ENCODE assay signal across 22 cellular contexts in genomic region chr6:90263653-90264052, GRCh38. TPM values are rescaled to one million over a fixed set of nuclear protein-coding genes. Genes with fewer than 3 reads are reported as not detected.
DNase-seq lines count a peak whose midpoint lies in the region; ATAC-seq and TF ChIP-seq lines count a peak whose summit lies in the region.
"Had no signal": no experiment of that assay in that cellular context is flagged by ENCODE, and none has a peak within 500 bp of the region (broad histone marks: within the 10 kb centered on the region; RNA-seq: fewer than 3 reads in every experiment).

No MANE protein-coding gene starts in this region.

- CTCF ChIA-PET in activated CD8-positive, alpha-beta T cell treated with anti-CD3 and anti-CD28 coated beads for 36 hours (lab: Charles Lee) = interaction anchor here (1.1 to 2.1 kb wide), 9 partner anchors 8 to 323 kb away, joined by 3 to 7 read pairs (median 4); no protein-coding TSS in a partner anchor

- H3K4me1 ChIP-seq in suprapubic skin = no peaks in the 10 kb centered on the region

- H3K36me3 ChIP-seq in suprapubic skin = no peaks in the 10 kb centered on the region
- H3K36me3 ChIP-seq in brain microvascular endothelial cell (replicated peaks) = no peaks in the 10 kb centered on the region

- H3K4me3 ChIP-seq in suprapubic skin = no peak overlapping the region
- no peak overlapping the region for H3K4me3 ChIP-seq in brain microvascular endothelial cell (ENCODE audit: low read depth, low read length)

- ATAC-seq in activated CD8-positive, alpha-beta T cell treated with anti-CD3 and anti-CD28 coated beads for 36 hours = no peak
- ATAC-seq: Right ventricle myocardium inferior, T-cell had no signal

- H3K27me3 ChIP-seq in suprapubic skin (no peaks in the 10 kb centered on the region), brain microvascular endothelial cell (replicated peaks) (no peaks in the 10 kb centered on the region)

- no peaks in the 10 kb centered on the region for H3K27me3 Mint-ChIP-seq in activated CD8-positive, alpha-beta T cell treated with anti-CD3 and anti-CD28 coated beads for 36 hours
- H3K27me3 Mint-ChIP-seq: memory B cell, T-cell had no signal

- peaks cover 8% of the 10 kb centered on the region for H3K9me3 Mint-ChIP-seq in activated CD8-positive, alpha-beta T cell treated with anti-CD3 and anti-CD28 coated beads for 36 hours
- H3K9me3 Mint-ChIP-seq: memory B cell, nephron had no signal

- intact Hi-C loops in activated CD8-positive, alpha-beta T cell treated with anti-CD3 and anti-CD28 coated beads for 36 hours (cut with micrococcal nuclease) = no loop called here

- DNase-seq in DMS79 (lab: John Stamatoyannopoulos, UW) = peak; percentile 5
- no peak for DNase-seq in DMS79 treated with DMSO at 0.1 percent for 48 hours (lab: John Stamatoyannopoulos, UW)
- peak; percentile 6 for DNase-seq in EH (ENCODE audit: low read depth)
- no peak for DNase-seq in activated CD8-positive, alpha-beta T cell treated with anti-CD3 and anti-CD28 coated beads for 36 hours
- DNase-seq in glomerular visceral epithelial cell (ENCODE audit: extremely low spot score) = peak; percentile 33
- DNase-seq in suprapubic skin (ENCODE audit: low spot score in 2 of 2) = no peak
- DNase-seq in RKO (ENCODE audit: low spot score) = no peak
- no peak for DNase-seq in brain microvascular endothelial cell
- DNase-seq: C1 segment of cervical spinal cord; caudate nucleus; effector CD4-positive, alpha-beta T cell; hippocampal formation; kidney; NCI-H146; posterior cingulate gyrus; T-cell; trophoblast cell had no signal

- no peak overlapping the region for H3K4me3 Mint-ChIP-seq in activated CD8-positive, alpha-beta T cell treated with anti-CD3 and anti-CD28 coated beads for 36 hours
- H3K4me3 Mint-ChIP-seq: memory B cell, nephron had no signal

- TF ChIP-seq POLR2A in suprapubic skin (IDR thresholded peaks at IDR 0.05) = no peak

- H3K4me1 Mint-ChIP-seq in activated CD8-positive, alpha-beta T cell treated with anti-CD3 and anti-CD28 coated beads for 36 hours (ENCODE audit: low read depth) = peaks cover 96% of the 10 kb centered on the region

- TF ChIP-seq EP300 in suprapubic skin (IDR thresholded peaks at IDR 0.05) = no peak

- peaks cover 88% of the 10 kb centered on the region for H3K36me3 Mint-ChIP-seq in activated CD8-positive, alpha-beta T cell treated with anti-CD3 and anti-CD28 coated beads for 36 hours (ENCODE audit: low read depth)

- peak overlapping the region; percentile 96 for H3K27ac Mint-ChIP-seq in activated CD8-positive, alpha-beta T cell treated with anti-CD3 and anti-CD28 coated beads for 36 hours
- H3K27ac Mint-ChIP-seq: memory B cell, nephron had no signal

- POLR2A ChIA-PET in activated CD8-positive, alpha-beta T cell treated with anti-CD3 and anti-CD28 coated beads for 36 hours (lab: Charles Lee) = interaction anchor here (0.6 to 2.6 kb wide), 4 partner anchors 10 to 211 kb away, joined by 3 to 12 read pairs (median 6); no protein-coding TSS in a partner anchor

- no peaks in the 10 kb centered on the region for H3K9me3 ChIP-seq in suprapubic skin

- in situ Hi-C loops in brain microvascular endothelial cell (cut with HindIII; ENCODE audit: low pct_ligation_motif_present, low sequenced_read_pairs) = no loop called here

- H3K27ac ChIP-seq in suprapubic skin = no peak overlapping the region
- H3K27ac ChIP-seq in brain microvascular endothelial cell = no peak overlapping the region
- H3K27ac ChIP-seq: 22Rv1 had no signal

- TF ChIP-seq CTCF in activated CD8-positive, alpha-beta T cell treated with anti-CD3 and anti-CD28 coated beads for 36 hours (IDR thresholded peaks at IDR 0.05) = no peak
- TF ChIP-seq CTCF in suprapubic skin (IDR thresholded peaks at IDR 0.05) = no peak
- no peak for TF ChIP-seq CTCF in brain microvascular endothelial cell (IDR thresholded peaks at IDR 0.05; ENCODE audit: low read depth, low read length, missing control alignments)

RNA-seq across cellular contexts. Expression of gene BACH2, which starts 33.0 kb away (rescaled TPM):
- total RNA-seq in activated CD8-positive, alpha-beta T cell treated with anti-CD3 and anti-CD28 coated beads for 36 hours = 10 to 100 TPM; 60.7 to 66.9 TPM
- 10 to 100 TPM in 2 of 4 donors, 1 to 10 TPM in 2; 8.5 to 20.0 (median 13.3) TPM for total RNA-seq in suprapubic skin
- total RNA-seq: HT-29 had no signal

Comparison
In these comparisons a context has a peak if more than half of its experiments do, and no peak if none do; other contexts are left out.
1. DNase-seq: peak in DMS79 (single experiment), EH (single experiment) and glomerular visceral epithelial cell (single experiment); none in DMS79 treated with DMSO at 0.1 percent for 48 hours (single experiment), activated CD8-positive, alpha-beta T cell treated with anti-CD3 and anti-CD28 coated beads for 36 hours (single experiment), suprapubic skin (0 of 2), RKO (single experiment) and brain microvascular endothelial cell (single experiment).